In genomic region chr9:128523199-128523925, GRCh38 we compare ENCODE assay signal across 10 cellular contexts. TPM values are rescaled to one million over a fixed set of nuclear protein-coding genes. Genes with fewer than 3 reads are reported as not detected.
A peak's percentile ranks its signal among the peaks of the same experiment; 100 is the strongest.
DNase-seq lines count a peak whose midpoint lies in the region; ATAC-seq lines count a peak whose summit lies in the region.
"Had no signal": no experiment of that assay in that cellular context is flagged by ENCODE, and none has a peak within 500 bp of the region (broad histone marks: within the 10 kb centered on the region; RNA-seq: fewer than 3 reads in every experiment).

No MANE protein-coding gene starts in this region.

- CTCF ChIA-PET in activated CD8-positive, alpha-beta memory T cell treated with anti-CD3 and anti-CD28 coated beads, Interleukin-2, amount 10 ng/mL, durations not matched to agents 7 days and 5 days (lab: Charles Lee), result interaction anchor here (0.7 kb wide), 1 partner anchor 34 kb away, joined by 3 read pairs; no protein-coding TSS in a partner anchor

- peaks cover 49% of the 10 kb centered on the region for H3K36me3 Mint-ChIP-seq in activated CD8-positive, alpha-beta memory T cell treated with anti-CD3 and anti-CD28 coated beads, Interleukin-2, amount 10 ng/mL, durations not matched to agents 7 days and 5 days

- no peaks in the 10 kb centered on the region for H3K27me3 Mint-ChIP-seq in activated CD8-positive, alpha-beta memory T cell treated with anti-CD3 and anti-CD28 coated beads, Interleukin-2, amount 10 ng/mL, durations not matched to agents 7 days and 5 days
- H3K27me3 Mint-ChIP-seq: activated CD4-positive, alpha-beta T cell treated with anti-CD3 and anti-CD28 coated beads, Interleukin-2, amount 10 ng/mL, durations not matched to agents 7 days and 5 days had no signal

- no peaks in the 10 kb centered on the region for H3K9me3 Mint-ChIP-seq in activated CD8-positive, alpha-beta memory T cell treated with anti-CD3 and anti-CD28 coated beads, Interleukin-2, amount 10 ng/mL, durations not matched to agents 7 days and 5 days (ENCODE audit: low read depth)

- peak; percentile 71 for DNase-seq in Ammon's horn (ENCODE audit: low spot score)
- peak; percentile 17 for DNase-seq in NAMALWA (ENCODE audit: low spot score)
- DNase-seq in brain pericyte (ENCODE audit: low read depth, low spot score), result peak; percentile 63
- peak; percentile 35 for DNase-seq in medulla oblongata (ENCODE audit: extremely low spot score)
- no peak for DNase-seq in activated CD8-positive, alpha-beta memory T cell treated with anti-CD3 and anti-CD28 coated beads, Interleukin-2, amount 10 ng/mL, durations not matched to agents 7 days and 5 days
- DNase-seq: activated CD4-positive, alpha-beta T cell treated with anti-CD3 and anti-CD28 coated beads, Interleukin-2, amount 10 ng/mL, durations not matched to agents 7 days and 5 days had no signal

- ATAC-seq in GM18868 (IDR thresholded peaks at IDR 0.05; ENCODE audit: unreplicated experiment) (no peak), GM21360 (IDR thresholded peaks at IDR 0.05; ENCODE audit: unreplicated experiment) (no peak), HG03139 (IDR thresholded peaks at IDR 0.05; ENCODE audit: unreplicated experiment) (no peak)
- ATAC-seq in activated CD8-positive, alpha-beta memory T cell treated with anti-CD3 and anti-CD28 coated beads, Interleukin-2, amount 10 ng/mL, durations not matched to agents 7 days and 5 days, result no peak
- ATAC-seq: foreskin keratinocyte had no signal

- no peaks in the 10 kb centered on the region for H3K4me1 Mint-ChIP-seq in activated CD8-positive, alpha-beta memory T cell treated with anti-CD3 and anti-CD28 coated beads, Interleukin-2, amount 10 ng/mL, durations not matched to agents 7 days and 5 days
- H3K4me1 Mint-ChIP-seq: activated CD4-positive, alpha-beta T cell treated with anti-CD3 and anti-CD28 coated beads, Interleukin-2, amount 10 ng/mL, durations not matched to agents 7 days and 5 days had no signal

- H3K27ac Mint-ChIP-seq in activated CD8-positive, alpha-beta memory T cell treated with anti-CD3 and anti-CD28 coated beads, Interleukin-2, amount 10 ng/mL, durations not matched to agents 7 days and 5 days, result no peak overlapping the region
- H3K27ac Mint-ChIP-seq: activated CD4-positive, alpha-beta T cell treated with anti-CD3 and anti-CD28 coated beads, Interleukin-2, amount 10 ng/mL, durations not matched to agents 7 days and 5 days had no signal

- no peak overlapping the region for H3K4me3 Mint-ChIP-seq in activated CD8-positive, alpha-beta memory T cell treated with anti-CD3 and anti-CD28 coated beads, Interleukin-2, amount 10 ng/mL, durations not matched to agents 7 days and 5 days
- H3K4me3 Mint-ChIP-seq: activated CD4-positive, alpha-beta T cell treated with anti-CD3 and anti-CD28 coated beads, Interleukin-2, amount 10 ng/mL, durations not matched to agents 7 days and 5 days had no signal

RNA-seq across cellular contexts. Expression of gene GLE1, which starts 18.8 kb away (rescaled TPM):
- total RNA-seq in activated CD8-positive, alpha-beta memory T cell treated with anti-CD3 and anti-CD28 coated beads, Interleukin-2, amount 10 ng/mL, durations not matched to agents 7 days and 5 days, result 10 to 100 TPM; 51.0 to 55.7 TPM

RNA-seq across cellular contexts. Expression of gene SPTAN1, which starts 29.0 kb away (rescaled TPM):
- 100 to 1,000 TPM; 275 to 315 TPM for total RNA-seq in activated CD8-positive, alpha-beta memory T cell treated with anti-CD3 and anti-CD28 coated beads, Interleukin-2, amount 10 ng/mL, durations not matched to agents 7 days and 5 days
